In genomic region chr10:11331178-11331577, GRCh38 we compare ENCODE assay signal across 19 cellular contexts.
DNase-seq lines count a peak whose midpoint lies in the region; ATAC-seq, FAIRE-seq and TF ChIP-seq lines count a peak whose summit lies in the region.
"Had no signal": no experiment of that assay in that cellular context is flagged by ENCODE, and none has a peak within 500 bp of the region (broad histone marks: within the 10 kb centered on the region; RNA-seq: fewer than 3 reads in every experiment).

No MANE protein-coding gene starts in this region.

- intact Hi-C loops in heart right ventricle (cut with DNase I) (no loop called here), cardiac septum (cut with DNase I) (no loop called here)

- H3K4me1 ChIP-seq in heart right ventricle, result peaks cover 27 to 70% (median 56%) of the 10 kb centered on the region in 9 donors
- H3K4me1 ChIP-seq in SJSA1 (replicated peaks), result peaks cover 27% of the 10 kb centered on the region

- no peaks in the 10 kb centered on the region for H3K9me3 ChIP-seq in heart right ventricle
- H3K9me3 ChIP-seq in SJSA1 (replicated peaks), result no peaks in the 10 kb centered on the region
- H3K9me3 ChIP-seq: MG63 had no signal

- H3K27ac ChIP-seq in heart right ventricle (peak overlapping the region in 6 of 10 donors; percentile 56 to 81 (median 64)), SJSA1 (peak overlapping the region; percentile 0; the same call in 1 of the 2 replicates)
- H3K27ac ChIP-seq: C4-2B had no signal

- H3K27me3 ChIP-seq in heart right ventricle, result no peaks in the 10 kb centered on the region
- no peaks in the 10 kb centered on the region for H3K27me3 ChIP-seq in SJSA1 (replicated peaks)
- H3K27me3 ChIP-seq: MG63 had no signal

- peak; percentile 88 for FAIRE-seq in frontal cortex (lab: Jason Lieb, UNC)
- FAIRE-seq: A204.1, GM12891, HepG2 had no signal

- no peak for ATAC-seq in heart right ventricle
- no peak for ATAC-seq in GM21528 (IDR thresholded peaks at IDR 0.05; ENCODE audit: low FRiP score, unreplicated experiment)
- no peak for ATAC-seq in HG02973 (IDR thresholded peaks at IDR 0.05; ENCODE audit: unreplicated experiment)
- ATAC-seq in HG03280 (IDR thresholded peaks at IDR 0.05; ENCODE audit: unreplicated experiment), result no peak
- ATAC-seq: HepG2, Panc1 had no signal

- DNase-seq in heart right ventricle (no peak), cardiac septum (ENCODE audit: low spot score) (no peak), SJSA1 (ENCODE audit: low read depth in 1 of 2, low spot score in 2 of 2) (no peak), frontal cortex (ENCODE audit: low spot score in 2 of 2) (no peak)
- DNase-seq: COR-L47, GF-D8, Karpas-422, MG63, NCI-H1092 treated with DMSO at 0.1 percent for 48 hours, NCI-H1694, NCI-H510A treated with DMSO at 0.1 percent for 48 hours had no signal

- H3K4me3 ChIP-seq in heart right ventricle, result no peak overlapping the region
- no peak overlapping the region for H3K4me3 ChIP-seq in SJSA1
- H3K4me3 ChIP-seq: MG63 had no signal

- TF ChIP-seq CTCF in heart right ventricle (IDR thresholded peaks at IDR 0.05), result no peak

- H3K36me3 ChIP-seq in heart right ventricle (peaks cover 0 to 89% (median 0%) of the 10 kb centered on the region in 9 donors), SJSA1 (no peaks in the 10 kb centered on the region)
- H3K36me3 ChIP-seq: MG63 had no signal
